In the genomic region with DNA sequence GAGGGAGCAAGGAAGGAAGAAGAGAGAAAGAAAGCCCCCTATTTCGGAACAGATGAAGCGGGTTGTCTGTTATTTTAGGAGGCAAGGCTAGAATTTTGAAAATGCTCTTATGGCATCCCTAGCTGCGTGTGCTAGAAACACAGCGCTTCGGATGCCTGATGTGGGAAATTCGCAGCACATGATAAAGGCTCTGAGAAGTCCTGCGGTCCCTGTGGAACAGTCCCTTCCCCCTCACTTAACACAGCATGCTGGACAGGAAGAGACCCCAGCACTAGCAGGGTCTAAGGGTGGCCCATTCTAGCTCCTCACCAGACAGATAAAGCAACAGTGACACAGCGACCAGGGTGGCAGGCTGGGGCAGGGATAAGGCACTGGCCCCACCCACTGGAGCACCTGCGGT, we compare ENCODE assay signal across 19 cellular contexts.
A peak's percentile ranks its signal among the peaks of the same experiment; 100 is the strongest.
DNase-seq lines count a peak whose midpoint lies in the region; ATAC-seq, FAIRE-seq and TF ChIP-seq lines count a peak whose summit lies in the region.
"Had no signal": no experiment of that assay in that cellular context is flagged by ENCODE, and none has a peak within 500 bp of the region (broad histone marks: within the 10 kb centered on the region; RNA-seq: fewer than 3 reads in every experiment).

No MANE protein-coding gene starts in this region.

- no peaks in the 10 kb centered on the region for H3K79me2 ChIP-seq in K562 (ENCODE audit: control insufficient read depth, insufficient read depth, low read length)

- no peak for ATAC-seq in K562
- ATAC-seq: GM23338, HCT116 had no signal

- no peaks in the 10 kb centered on the region for H3K36me3 Mint-ChIP-seq in activated T-helper 1 cell treated with anti-CD3 and anti-CD28 coated beads, Interleukin-12 subunit alpha, Interleukin-12 subunit beta, Interleukin-2, Interleukin-4 antibody, amounts not matched to agents 30 ng/mL and 10 ng/mL and 1 ng/mL, durations not matched to agents 14 hours and 24 hours and 36 hours (ENCODE audit: low read depth)
- H3K36me3 Mint-ChIP-seq: CD8-positive, alpha-beta memory T cell had no signal

- POLR2A ChIA-PET in K562 (lab: Yijun Ruan, JAX), result no interaction called here

- H3K27me3 Mint-ChIP-seq in activated T-helper 1 cell treated with anti-CD3 and anti-CD28 coated beads, Interleukin-12 subunit alpha, Interleukin-12 subunit beta, Interleukin-2, Interleukin-4 antibody, amounts not matched to agents 30 ng/mL and 10 ng/mL and 1 ng/mL, durations not matched to agents 14 hours and 24 hours and 36 hours (ENCODE audit: insufficient read depth), result peaks cover 2% of the 10 kb centered on the region
- H3K27me3 Mint-ChIP-seq: CD4-positive, alpha-beta T cell; CD8-positive, alpha-beta memory T cell had no signal

- no peak overlapping the region for H2AFZ ChIP-seq in K562 (ENCODE audit: low read depth, low read length)
- H2AFZ ChIP-seq: GM23338 had no signal

- H3K4me3 ChIP-seq in BLaER1 treated with 17β-estradiol and CSF1 and Interleukin-3, amounts not matched to agents 10 nM and 100 nM, result no peak overlapping the region
- H3K4me3 ChIP-seq in K562, result no peak overlapping the region
- H3K4me3 ChIP-seq: GM23338 had no signal

- no peak for FAIRE-seq in K562 (lab: Jason Lieb, UNC)
- FAIRE-seq: D721Med, GM12891, GM18507 had no signal

- no TSS peak for BruUV-seq in K562 (replicated peaks; lab: Mats Ljungman, UMichigan)

- H3K27me3 ChIP-seq in BLaER1 treated with 17β-estradiol and CSF1 and Interleukin-3, amounts not matched to agents 10 nM and 100 nM, result peaks cover 0 to 19% (median 0%) of the 10 kb centered on the region in 11 experiments; a peak in 3 of 22 replicates
- H3K27me3 ChIP-seq in K562 (ENCODE audit: control insufficient read depth in 2 of 2, insufficient read depth in 2 of 2, low read length in 2 of 2), result peaks cover 24 to 65% of the 10 kb centered on the region in 2 experiments; a peak in 4 of 5 replicates

- H4K20me1 ChIP-seq in BLaER1 treated with 17β-estradiol and CSF1 and Interleukin-3, amounts not matched to agents 10 nM and 100 nM, result peaks cover 0 to 45% (median 0%) of the 10 kb centered on the region in 11 experiments; a peak in 5 of 22 replicates
- peaks cover 37% of the 10 kb centered on the region for H4K20me1 ChIP-seq in K562 (replicated peaks; ENCODE audit: control insufficient read depth, insufficient read depth, low read length)

- in situ Hi-C loops in K562 (cut with MboI), result no loop called here
- in situ Hi-C loops in G401 (cut with HindIII; ENCODE audit: low sequenced_read_pairs), result no loop called here

- no peak for TF ChIP-seq POLR2A in K562 (conservative IDR thresholded peaks at IDR 0.05)

- peak overlapping the region in 1 of 11 experiments; percentile 4; a peak in 1 of 22 replicates for H3K27ac ChIP-seq in BLaER1 treated with 17β-estradiol and CSF1 and Interleukin-3, amounts not matched to agents 10 nM and 100 nM
- H3K27ac ChIP-seq in KOPT-K1 (ENCODE audit: low read depth, low read length, poor library complexity, severe bottlenecking), result peak overlapping the region; percentile 97
- no peak overlapping the region for H3K27ac ChIP-seq in K562 (ENCODE audit: extremely low read depth, low read depth, low read length)

- no peaks in the 10 kb centered on the region for H3K36me3 ChIP-seq in BLaER1 treated with 17β-estradiol and CSF1 and Interleukin-3, amounts not matched to agents 10 nM and 100 nM
- no peaks in the 10 kb centered on the region for H3K36me3 ChIP-seq in KOPT-K1 (ENCODE audit: insufficient read depth, low read length)
- no peaks in the 10 kb centered on the region for H3K36me3 ChIP-seq in K562 (ENCODE audit: control insufficient read depth, insufficient read depth, low read length)

- H3K4me1 ChIP-seq in BLaER1 treated with 17β-estradiol and CSF1 and Interleukin-3, amounts not matched to agents 10 nM and 100 nM, result peaks cover 19 to 69% (median 60%) of the 10 kb centered on the region in 10 experiments
- peaks cover 18 to 25% of the 10 kb centered on the region in 2 experiments for H3K4me1 ChIP-seq in K562 (replicated peaks in 1 of 2; ENCODE audit: control insufficient read depth in 2 of 2, insufficient read depth in 2 of 2, low read length in 2 of 2)

- peak overlapping the region in 9 of 11 experiments; percentile 46 to 98 (median 95); a peak in 17 of 22 replicates for H3K4me2 ChIP-seq in BLaER1 treated with 17β-estradiol and CSF1 and Interleukin-3, amounts not matched to agents 10 nM and 100 nM
- no peak overlapping the region for H3K4me2 ChIP-seq in K562 (ENCODE audit: insufficient read depth, low read length)
- H3K4me2 ChIP-seq: GM23338 had no signal

- peaks cover 41% of the 10 kb centered on the region for H3K4me1 Mint-ChIP-seq in activated T-helper 1 cell treated with anti-CD3 and anti-CD28 coated beads, Interleukin-12 subunit alpha, Interleukin-12 subunit beta, Interleukin-2, Interleukin-4 antibody, amounts not matched to agents 30 ng/mL and 10 ng/mL and 1 ng/mL, durations not matched to agents 14 hours and 24 hours and 36 hours (ENCODE audit: low read depth)

- no peak for TF ChIP-seq EP300 in K562 (IDR thresholded peaks at IDR 0.05; ENCODE audit: low read length)

- H3K4me3 Mint-ChIP-seq in activated T-helper 1 cell treated with anti-CD3 and anti-CD28 coated beads, Interleukin-12 subunit alpha, Interleukin-12 subunit beta, Interleukin-2, Interleukin-4 antibody, amounts not matched to agents 30 ng/mL and 10 ng/mL and 1 ng/mL, durations not matched to agents 14 hours and 24 hours and 36 hours, result no peak overlapping the region
- H3K4me3 Mint-ChIP-seq: CD14-positive monocyte; CD4-positive, alpha-beta T cell; CD8-positive, alpha-beta memory T cell; GM23338; H9 had no signal

- peak overlapping the region in 3 of 11 experiments; percentile 11 to 22 (median 19); a peak in 2 of 22 replicates for H3K9ac ChIP-seq in BLaER1 treated with 17β-estradiol and CSF1 and Interleukin-3, amounts not matched to agents 10 nM and 100 nM
- no peak overlapping the region for H3K9ac ChIP-seq in K562 (ENCODE audit: insufficient read depth in 1 of 2, low read depth in 2 of 2, low read length in 2 of 2)

- H3K9me3 Mint-ChIP-seq in activated T-helper 1 cell treated with anti-CD3 and anti-CD28 coated beads, Interleukin-12 subunit alpha, Interleukin-12 subunit beta, Interleukin-2, Interleukin-4 antibody, amounts not matched to agents 30 ng/mL and 10 ng/mL and 1 ng/mL, durations not matched to agents 14 hours and 24 hours and 36 hours, result no peaks in the 10 kb centered on the region
- H3K9me3 Mint-ChIP-seq: CD14-positive monocyte; CD4-positive, alpha-beta T cell; CD8-positive, alpha-beta memory T cell; GM23338; H9 had no signal

- no peak for TF ChIP-seq CTCF in K562 (IDR thresholded peaks at IDR 0.05 in 2 of 3, conservative IDR thresholded peaks at IDR 0.05 in 1 of 3; ENCODE audit: insufficient read depth in 2 of 3, low read depth in 1 of 3, low read length in 3 of 3)

- TF ChIP-seq RAD21 in K562 (CRISPR knock-in tag; conservative IDR thresholded peaks at IDR 0.05 in 1 of 2, IDR thresholded peaks at IDR 0.05 in 1 of 2), result no peak

- CTCF ChIA-PET in K562 (lab: Yijun Ruan, JAX; ENCODE audit: low intra/inter-chr PET ratio), result no interaction called here

- no peak for DNase-seq in K562 (ENCODE audit: extremely low read depth in 1 of 4, low spot score in 3 of 4)
- no peak for DNase-seq in G401 (ENCODE audit: low spot score)
- no peak for DNase-seq in stimulated activated CD4-positive, alpha-beta T cell treated with anti-CD3 and anti-CD28 coated beads, Interleukin-4, amount 100 ng/mL, for 4 hours
- DNase-seq in activated T-helper 1 cell treated with anti-CD3 and anti-CD28 coated beads, Interleukin-12 subunit alpha, Interleukin-12 subunit beta, Interleukin-2, Interleukin-4 antibody, amounts not matched to agents 30 ng/mL and 10 ng/mL and 1 ng/mL, durations not matched to agents 14 hours and 24 hours and 36 hours (ENCODE audit: low spot score), result no peak
- DNase-seq: CD4-positive, alpha-beta T cell; CD8-positive, alpha-beta memory T cell; DMS 273 treated with DMSO at 0.1 percent for 48 hours; DMS79; EL; GF-D8; H9 had no signal

- WGBS in K562 (ENCODE audit: insufficient coverage, low coverage, missing lambda C conversion rate), result 9% methylated on average over 6 of the region's 9 CpGs

- H3K9me1 ChIP-seq in K562 (ENCODE audit: control insufficient read depth, insufficient read depth, low read length), result no peaks in the 10 kb centered on the region

- intact Hi-C loops in K562 (cut with micrococcal nuclease), result no loop called here
- intact Hi-C loops in activated T-helper 1 cell treated with anti-CD3 and anti-CD28 coated beads, Interleukin-12 subunit alpha, Interleukin-12 subunit beta, Interleukin-2, Interleukin-4 antibody, amounts not matched to agents 30 ng/mL and 10 ng/mL and 1 ng/mL, durations not matched to agents 14 hours and 24 hours and 36 hours (cut with micrococcal nuclease), result no loop called here

- no peaks in the 10 kb centered on the region for H3K9me3 ChIP-seq in BLaER1 treated with 17β-estradiol and CSF1 and Interleukin-3, amounts not matched to agents 10 nM and 100 nM (replicated peaks in 1 of 11)
- H3K9me3 ChIP-seq in KOPT-K1 (ENCODE audit: insufficient read depth, low read length, poor library complexity, severe bottlenecking), result no peaks in the 10 kb centered on the region
- H3K9me3 ChIP-seq in K562 (replicated peaks; ENCODE audit: control insufficient read depth, insufficient read depth, low read depth, low read length), result no peaks in the 10 kb centered on the region

- no peak overlapping the region for H3K27ac Mint-ChIP-seq in activated T-helper 1 cell treated with anti-CD3 and anti-CD28 coated beads, Interleukin-12 subunit alpha, Interleukin-12 subunit beta, Interleukin-2, Interleukin-4 antibody, amounts not matched to agents 30 ng/mL and 10 ng/mL and 1 ng/mL, durations not matched to agents 14 hours and 24 hours and 36 hours
- H3K27ac Mint-ChIP-seq: CD14-positive monocyte; CD4-positive, alpha-beta T cell; GM23338; H9 had no signal

TF ChIP-seq in K562, 482 proteins besides CTCF, POLR2A, EP300 and RAD21:
- TF ChIP-seq ZNF239 (CRISPR knock-in tag; IDR thresholded peaks at IDR 0.05) (peak; percentile 97), SMARCC2 (IDR thresholded peaks at IDR 0.05; ENCODE audit: low read depth) (no peak), SETDB1 (IDR thresholded peaks at IDR 0.05; ENCODE audit: low read length) (no peak), RBM25 (IDR thresholded peaks at IDR 0.05; ENCODE audit: low read depth, low read length, severe bottlenecking) (peak; percentile 62), ARID2 (IDR thresholded peaks at IDR 0.05) (no peak), ZNF347 (CRISPR knock-in tag; IDR thresholded peaks at IDR 0.05; ENCODE audit: low read depth) (no peak)
